ENCODE assay signal across 16 cellular contexts in genomic region chr17:18919963-18920362, GRCh38. TPM values are rescaled to one million over a fixed set of nuclear protein-coding genes. Genes with fewer than 3 reads are reported as not detected.
A peak's percentile ranks its signal among the peaks of the same experiment; 100 is the strongest.
DNase-seq lines count a peak whose midpoint lies in the region; ATAC-seq and TF ChIP-seq lines count a peak whose summit lies in the region.
"Had no signal": no experiment of that assay in that cellular context is flagged by ENCODE, and none has a peak within 500 bp of the region (broad histone marks: within the 10 kb centered on the region; RNA-seq: fewer than 3 reads in every experiment).

No MANE protein-coding gene starts in this region.

- H3K9me3 Mint-ChIP-seq in activated CD4-positive, alpha-beta T cell treated with anti-CD3 and anti-CD28 coated beads for 36 hours (ENCODE audit: low read depth), result no peaks in the 10 kb centered on the region
- H3K9me3 Mint-ChIP-seq in progenitor cell of endocrine pancreas (ENCODE audit: low read depth), result no peaks in the 10 kb centered on the region
- H3K9me3 Mint-ChIP-seq: effector memory CD8-positive, alpha-beta T cell had no signal

- intact Hi-C loops in activated CD4-positive, alpha-beta T cell treated with anti-CD3 and anti-CD28 coated beads for 36 hours (cut with DNase I, micrococcal nuclease), result loop anchor here in 1 of 2 experiments (10.0 kb wide), 1 partner anchor 105 kb away; no protein-coding TSS in a partner anchor
- intact Hi-C loops in colonic mucosa (cut with DNase I), result no loop called here

- H3K4me1 ChIP-seq in colonic mucosa, result peaks cover 5% of the 10 kb centered on the region

- no peaks in the 10 kb centered on the region for H3K9me3 ChIP-seq in colonic mucosa
- H3K9me3 ChIP-seq: gastrocnemius medialis, neutrophil, SK-N-SH had no signal

- H3K36me3 ChIP-seq in colonic mucosa, result no peaks in the 10 kb centered on the region

- CTCF ChIA-PET in activated CD4-positive, alpha-beta T cell treated with anti-CD3 and anti-CD28 coated beads for 36 hours (lab: Charles Lee), result no interaction called here

- H3K27ac Mint-ChIP-seq in activated CD4-positive, alpha-beta T cell treated with anti-CD3 and anti-CD28 coated beads for 36 hours, result peak overlapping the region; percentile 26
- H3K27ac Mint-ChIP-seq in progenitor cell of endocrine pancreas, result peak overlapping the region; percentile 26

- H3K4me3 Mint-ChIP-seq in activated CD4-positive, alpha-beta T cell treated with anti-CD3 and anti-CD28 coated beads for 36 hours, result no peak overlapping the region
- no peak overlapping the region for H3K4me3 Mint-ChIP-seq in progenitor cell of endocrine pancreas (ENCODE audit: low read depth)
- H3K4me3 Mint-ChIP-seq: effector memory CD8-positive, alpha-beta T cell had no signal

- H3K27me3 Mint-ChIP-seq in activated CD4-positive, alpha-beta T cell treated with anti-CD3 and anti-CD28 coated beads for 36 hours, result no peaks in the 10 kb centered on the region
- no peaks in the 10 kb centered on the region for H3K27me3 Mint-ChIP-seq in progenitor cell of endocrine pancreas
- H3K27me3 Mint-ChIP-seq: effector memory CD8-positive, alpha-beta T cell had no signal

- no peak overlapping the region for H3K4me3 ChIP-seq in colonic mucosa
- H3K4me3 ChIP-seq: gastrocnemius medialis had no signal

- no peaks in the 10 kb centered on the region for H3K27me3 ChIP-seq in colonic mucosa
- H3K27me3 ChIP-seq: gastrocnemius medialis, neutrophil had no signal

- DNase-seq in activated CD4-positive, alpha-beta T cell treated with anti-CD3 and anti-CD28 coated beads for 36 hours, result no peak
- no peak for DNase-seq in activated CD4-positive, alpha-beta T cell treated with anti-CD3 and anti-CD28 coated beads for 4 hours
- peak; percentile 7 for DNase-seq in NAMALWA (ENCODE audit: low spot score)
- DNase-seq in colonic mucosa, result peak; percentile 75
- DNase-seq in progenitor cell of endocrine pancreas (ENCODE audit: low spot score, unreplicated experiment), result no peak
- no peak for DNase-seq in NCI-H2029 (lab: John Stamatoyannopoulos, UW)
- DNase-seq: DMS153; effector memory CD8-positive, alpha-beta T cell; gastrocnemius medialis; KG1; NCI-H1930; SK-N-SH; trophoblast cell had no signal

- POLR2A ChIA-PET in activated CD4-positive, alpha-beta T cell treated with anti-CD3 and anti-CD28 coated beads for 36 hours (lab: Charles Lee), result no interaction called here

- H3K9ac ChIP-seq in colonic mucosa (ENCODE audit: low read depth in 2 of 2, low read length in 2 of 2), result peak overlapping the region in 1 of 2 donors; percentile 2
- H3K9ac ChIP-seq: SK-N-SH had no signal

- H3K27ac ChIP-seq in colonic mucosa, result peak overlapping the region; percentile 49
- H3K27ac ChIP-seq: gastrocnemius medialis, neutrophil had no signal

- ATAC-seq in activated CD4-positive, alpha-beta T cell treated with anti-CD3 and anti-CD28 coated beads for 36 hours, result no peak
- no peak for ATAC-seq in GM18873 (IDR thresholded peaks at IDR 0.05; ENCODE audit: low FRiP score, unreplicated experiment)
- ATAC-seq in HG03175 (IDR thresholded peaks at IDR 0.05; ENCODE audit: unreplicated experiment), result no peak
- ATAC-seq: gastrocnemius medialis had no signal

- peaks cover 44% of the 10 kb centered on the region for H3K36me3 Mint-ChIP-seq in activated CD4-positive, alpha-beta T cell treated with anti-CD3 and anti-CD28 coated beads for 36 hours (ENCODE audit: low read depth)
- peaks cover 18% of the 10 kb centered on the region for H3K36me3 Mint-ChIP-seq in progenitor cell of endocrine pancreas (ENCODE audit: insufficient read depth)

- H3K4me1 Mint-ChIP-seq in activated CD4-positive, alpha-beta T cell treated with anti-CD3 and anti-CD28 coated beads for 36 hours, result peaks cover 53% of the 10 kb centered on the region
- H3K4me1 Mint-ChIP-seq in progenitor cell of endocrine pancreas (ENCODE audit: low read depth), result peaks cover 14% of the 10 kb centered on the region

- TF ChIP-seq CTCF in colonic mucosa (IDR thresholded peaks at IDR 0.05), result no peak
- TF ChIP-seq CTCF in progenitor cell of endocrine pancreas (IDR thresholded peaks at IDR 0.05; ENCODE audit: unreplicated experiment), result no peak

RNA-seq across cellular contexts. Expression of gene SLC5A10, which starts 32.0 kb away (rescaled TPM):
- total RNA-seq in activated CD4-positive, alpha-beta T cell treated with anti-CD3 and anti-CD28 coated beads for 36 hours, result not detected
- total RNA-seq in colonic mucosa (under 1 TPM in 1 of 2 donors, not detected in 1; 0.16 TPM), progenitor cell of endocrine pancreas (not detected in 2 replicates)
- total RNA-seq: gastrocnemius medialis had no signal

Comparison
In these comparisons a context has a peak if more than half of its experiments do, and no peak if none do; other contexts are left out.
1. DNase-seq: peak in NAMALWA (single experiment) and colonic mucosa (single experiment); none in activated CD4-positive, alpha-beta T cell treated with anti-CD3 and anti-CD28 coated beads for 36 hours (single experiment), activated CD4-positive, alpha-beta T cell treated with anti-CD3 and anti-CD28 coated beads for 4 hours (0 of 2), progenitor cell of endocrine pancreas (single experiment) and NCI-H2029 (single experiment).